ENCODE assay signal across 9 cellular contexts in the genomic region with DNA sequence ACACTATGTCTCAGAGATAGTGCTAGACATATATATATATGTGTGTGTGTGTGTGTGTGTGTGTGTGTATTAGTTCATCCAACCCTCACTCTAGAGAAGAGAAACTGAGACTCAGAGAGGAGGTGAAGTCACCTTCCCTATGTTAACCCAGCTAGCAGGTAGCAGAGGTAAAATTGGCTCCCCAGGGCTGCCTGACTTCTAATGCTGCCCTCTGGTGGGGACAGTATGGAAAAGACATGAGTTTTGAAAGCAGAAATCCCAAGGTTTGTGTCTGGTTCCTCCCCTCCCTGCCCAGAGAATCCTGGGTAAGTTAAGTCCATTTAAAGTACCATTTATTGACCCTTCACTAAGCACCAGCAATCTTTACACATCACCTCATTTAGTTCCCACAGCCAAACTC.
DNase-seq lines count a peak whose midpoint lies in the region; ATAC-seq, FAIRE-seq and TF ChIP-seq lines count a peak whose summit lies in the region.
"Had no signal": no experiment of that assay in that cellular context is flagged by ENCODE, and none has a peak within 500 bp of the region (broad histone marks: within the 10 kb centered on the region; RNA-seq: fewer than 3 reads in every experiment).

No MANE protein-coding gene starts in this region.

- H3K4me3 ChIP-seq in H1 (ENCODE audit: extremely low read depth in 1 of 4, insufficient read depth in 2 of 4, low read depth in 3 of 4, low read length in 4 of 4) = no peak overlapping the region
- H3K4me3 ChIP-seq in thyroid gland (replicated peaks in 1 of 3) = no peak overlapping the region

- CTCF ChIA-PET in H1 (lab: Charles Lee; ENCODE audit: partially characterized antibody) = interaction anchor here (0.7 to 2.5 kb wide), 18 partner anchors 9 to 362 kb away, joined by 3 to 23 read pairs (median 4); no protein-coding TSS in a partner anchor

- H4K91ac ChIP-seq in H1 (replicated peaks; ENCODE audit: insufficient read length, low read length) = no peak overlapping the region

- TF ChIP-seq RAD21 in H1 (IDR thresholded peaks at IDR 0.05 in 1 of 2, conservative IDR thresholded peaks at IDR 0.05 in 1 of 2; ENCODE audit: low read depth in 2 of 2, low read length in 2 of 2) = peak; percentile 67 to 78

- intact Hi-C loops in thyroid gland (cut with DNase I) = no loop called here

- TF ChIP-seq CTCF in H1 (IDR thresholded peaks at IDR 0.05; ENCODE audit: control extremely low read depth in 1 of 3, insufficient read depth in 1 of 3, low read depth in 1 of 3, low read length in 3 of 3) (peak; percentile 40 to 76 (median 76)), thyroid gland (IDR thresholded peaks at IDR 0.05) (no peak)

- no peak overlapping the region for H4K5ac ChIP-seq in H1 (ENCODE audit: insufficient read length, low read depth, low read length)

- peak; percentile 87 for FAIRE-seq in H1 (lab: Jason Lieb, UNC)
- FAIRE-seq in urothelium cell line (lab: Jason Lieb, UNC) = no peak

- TF ChIP-seq POLR2A in H1 (IDR thresholded peaks at IDR 0.05; ENCODE audit: control extremely low read depth in 1 of 2, low read depth in 2 of 2, low read length in 2 of 2) (no peak), thyroid gland (IDR thresholded peaks at IDR 0.05) (no peak)

- H3K9me3 ChIP-seq in H1 (ENCODE audit: insufficient read depth in 2 of 2, low read depth in 1 of 2, low read length in 1 of 2) (peaks cover 3 to 6% of the 10 kb centered on the region in 2 experiments; a peak in 1 of 4 replicates), thyroid gland (no peaks in the 10 kb centered on the region)

- no peak overlapping the region for H3K56ac ChIP-seq in H1 (replicated peaks; ENCODE audit: insufficient read length, low read depth, low read length)

- H3K36me3 ChIP-seq in H1 (ENCODE audit: control insufficient read depth in 2 of 4, insufficient read depth in 4 of 4, low read length in 3 of 4) (no peaks in the 10 kb centered on the region), thyroid gland (no peaks in the 10 kb centered on the region)

- no peak overlapping the region for H2BK20ac ChIP-seq in H1 (ENCODE audit: low read length)

- H3K4me1 ChIP-seq in H1 (replicated peaks in 1 of 4; ENCODE audit: control insufficient read depth in 3 of 4, insufficient read depth in 4 of 4, low read length in 3 of 4) (no peaks in the 10 kb centered on the region), thyroid gland (no peaks in the 10 kb centered on the region)

- peaks cover 3% of the 10 kb centered on the region; the same call in 1 of the 2 replicates for H3K23me2 ChIP-seq in H1 (ENCODE audit: low read depth, low read length)

- ATAC-seq in GM21390 (IDR thresholded peaks at IDR 0.05; ENCODE audit: unreplicated experiment) = no peak
- ATAC-seq: naive thymus-derived CD4-positive, alpha-beta T cell had no signal

- no peak for TF ChIP-seq EP300 in H1 (IDR thresholded peaks at IDR 0.05; ENCODE audit: borderline replicate concordance in 1 of 2, low read depth in 2 of 2, low read length in 2 of 2)

- no peak overlapping the region for H2BK120ac ChIP-seq in H1 (replicated peaks; ENCODE audit: low read depth, low read length)

- H3K9ac ChIP-seq in H1 (replicated peaks in 1 of 4; ENCODE audit: extremely low read depth in 1 of 4, low read depth in 3 of 4, low read length in 3 of 4) = no peak overlapping the region

- H3K27ac ChIP-seq in H1 (ENCODE audit: low read depth, low read length) (no peak overlapping the region), thyroid gland (no peak overlapping the region)

- H2BK5ac ChIP-seq in H1 (ENCODE audit: low read depth, low read length) = no peak overlapping the region

- H3K14ac ChIP-seq in H1 (ENCODE audit: insufficient read length) = no peak overlapping the region

- H3K27me3 ChIP-seq in H1 (replicated peaks in 1 of 4; ENCODE audit: control insufficient read depth in 3 of 4, extremely low read depth in 1 of 4, insufficient read depth in 3 of 4, low read length in 3 of 4) (no peaks in the 10 kb centered on the region), thyroid gland (no peaks in the 10 kb centered on the region)

- POLR2A ChIA-PET in H1 (lab: Charles Lee; ENCODE audit: partially characterized antibody) = no interaction called here

- no peak overlapping the region for H3K4ac ChIP-seq in H1 (replicated peaks; ENCODE audit: insufficient read length, low read depth, low read length)

- H3K23ac ChIP-seq in H1 (ENCODE audit: insufficient read length) = no peak overlapping the region

- H3K79me1 ChIP-seq in H1 (ENCODE audit: low read depth, low read length) = no peaks in the 10 kb centered on the region

- H3K79me2 ChIP-seq in H1 (ENCODE audit: control insufficient read depth in 1 of 2, insufficient read depth in 2 of 2, low read length in 2 of 2) = no peaks in the 10 kb centered on the region

- no peaks in the 10 kb centered on the region for H4K20me1 ChIP-seq in H1 (replicated peaks in 1 of 2; ENCODE audit: control insufficient read depth in 1 of 2, insufficient read depth in 2 of 2, low read length in 2 of 2)

- H2BK15ac ChIP-seq in H1 (ENCODE audit: low read length) = no peak overlapping the region

- no peak overlapping the region for H2BK12ac ChIP-seq in H1 (ENCODE audit: low read depth, low read length)

- H4K8ac ChIP-seq in H1 (ENCODE audit: extremely low read depth, insufficient read depth, low read length) = no peak overlapping the region

- H3K18ac ChIP-seq in H1 (ENCODE audit: extremely low read depth, low read length) = no peak overlapping the region

- DNase-seq in stimulated activated CD4-positive, alpha-beta T cell treated with anti-CD3 and anti-CD28 coated beads, Interleukin-2, amount 100 ng/mL, for 24 hours = peak; percentile 18 to 25
- DNase-seq in stimulated activated CD4-positive, alpha-beta T cell treated with anti-CD3 and anti-CD28 coated beads, Interleukin-4, amount 100 ng/mL, for 1 hour = no peak
- DNase-seq in NCI-H2171 treated with DMSO at 0.1 percent for 48 hours (lab: John Stamatoyannopoulos, UW) = peak; percentile 28
- DNase-seq in H1 (ENCODE audit: low read depth in 1 of 2, low spot score in 2 of 2) = peak in 1 of 2 experiments; percentile 13
- DNase-seq in urothelium cell line (ENCODE audit: low spot score) = peak; percentile 57
- no peak for DNase-seq in thyroid gland
- DNase-seq in mucosa of gallbladder (ENCODE audit: low spot score) = no peak
- DNase-seq: naive thymus-derived CD4-positive, alpha-beta T cell had no signal

- H3K4me2 ChIP-seq in H1 (ENCODE audit: insufficient read depth in 1 of 2, low read depth in 2 of 2, low read length in 2 of 2) = no peak overlapping the region

- no peak overlapping the region for H2AK5ac ChIP-seq in H1 (ENCODE audit: low read depth, low read length)

- H2AFZ ChIP-seq in H1 (ENCODE audit: low read length) = no peak overlapping the region

TF ChIP-seq in H1, 55 proteins besides CTCF, POLR2A, EP300 and RAD21:
- no peak for TF ChIP-seq ZNF274 (IDR thresholded peaks at IDR 0.05; ENCODE audit: borderline replicate concordance, extremely low read depth, low read length)
- TF ChIP-seq SIX5 (IDR thresholded peaks at IDR 0.05; ENCODE audit: low read depth, low read length) = no peak
- TF ChIP-seq EGR1 (IDR thresholded peaks at IDR 0.05; ENCODE audit: borderline replicate concordance, low read depth, low read length) = no peak
- TF ChIP-seq, protein P1, sequence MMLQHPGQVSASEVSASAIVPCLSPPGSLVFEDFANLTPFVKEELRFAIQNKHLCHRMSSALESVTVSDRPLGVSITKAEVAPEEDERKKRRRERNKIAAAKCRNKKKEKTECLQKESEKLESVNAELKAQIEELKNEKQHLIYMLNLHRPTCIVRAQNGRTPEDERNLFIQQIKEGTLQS (IDR thresholded peaks at IDR 0.05; ENCODE audit: insufficient read depth, low read depth, low read length) = no peak
- TF ChIP-seq, protein P2, sequence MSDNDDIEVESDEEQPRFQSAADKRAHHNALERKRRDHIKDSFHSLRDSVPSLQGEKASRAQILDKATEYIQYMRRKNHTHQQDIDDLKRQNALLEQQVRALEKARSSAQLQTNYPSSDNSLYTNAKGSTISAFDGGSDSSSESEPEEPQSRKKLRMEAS (IDR thresholded peaks at IDR 0.05) = no peak
- TF ChIP-seq JUND (IDR thresholded peaks at IDR 0.05; ENCODE audit: low read length) = no peak
- no peak for TF ChIP-seq SRF (IDR thresholded peaks at IDR 0.05; ENCODE audit: low read depth, low read length)
- TF ChIP-seq PHF8 (conservative IDR thresholded peaks at IDR 0.05; ENCODE audit: low read depth, low read length) = no peak
- TF ChIP-seq BACH1 (IDR thresholded peaks at IDR 0.05; ENCODE audit: low read length) = no peak

Comparison
In these comparisons a context has a peak if more than half of its experiments do, and no peak if none do; other contexts are left out.
1. DNase-seq: peak in stimulated activated CD4-positive, alpha-beta T cell treated with anti-CD3 and anti-CD28 coated beads, Interleukin-2, amount 100 ng/mL, for 24 hours (2 of 2), NCI-H2171 treated with DMSO at 0.1 percent for 48 hours (single experiment) and urothelium cell line (single experiment); none in stimulated activated CD4-positive, alpha-beta T cell treated with anti-CD3 and anti-CD28 coated beads, Interleukin-4, amount 100 ng/mL, for 1 hour (single experiment), thyroid gland (0 of 2) and mucosa of gallbladder (single experiment).
2. CTCF ChIP-seq: peak in H1 (3 of 3); none in thyroid gland (0 of 6).